Comparison of ENCODE assay signal across 8 cellular contexts in genomic region chr19:18086590-18087138, GRCh38. TPM values are rescaled to one million over a fixed set of nuclear protein-coding genes. Genes with fewer than 3 reads are reported as not detected.
A peak's percentile ranks its signal among the peaks of the same experiment; 100 is the strongest.
DNase-seq lines count a peak whose midpoint lies in the region; ATAC-seq and TF ChIP-seq lines count a peak whose summit lies in the region.

IL12RB1 (minus strand) TSS chr19:18086934; CDS start chr19:18086823, 111 bp downstream.

- TF ChIP-seq CTCF in fibroblast of villous mesenchyme (IDR thresholded peaks at IDR 0.05; ENCODE audit: insufficient read depth, low read depth, low read length) = no peak

- peak within 1 kb of the TSS; percentile 98 for H3K27ac Mint-ChIP-seq in activated CD4-positive, alpha-beta T cell treated with anti-CD3 and anti-CD28 coated beads, Interleukin-2, amount 10 ng/mL, durations not matched to agents 7 days and 5 days

- H3K9me3 Mint-ChIP-seq in activated CD4-positive, alpha-beta T cell treated with anti-CD3 and anti-CD28 coated beads, Interleukin-2, amount 10 ng/mL, durations not matched to agents 7 days and 5 days = no peaks in the 10 kb centered on the region

- no peaks in the 10 kb centered on the region for H3K9me3 ChIP-seq in MG63

- no peaks in the 10 kb centered on the region for H3K27me3 Mint-ChIP-seq in activated CD4-positive, alpha-beta T cell treated with anti-CD3 and anti-CD28 coated beads, Interleukin-2, amount 10 ng/mL, durations not matched to agents 7 days and 5 days

- peak; percentile 86 for DNase-seq in activated CD4-positive, alpha-beta T cell treated with anti-CD3 and anti-CD28 coated beads, Interleukin-2, amount 10 ng/mL, durations not matched to agents 7 days and 5 days
- DNase-seq in fibroblast of villous mesenchyme (ENCODE audit: low read depth) (peak; percentile 36), cerebellar nuclear complex (lab: John Stamatoyannopoulos, UW) (no peak), NCI-H1417 treated with DMSO at 0.1 percent for 48 hours (lab: John Stamatoyannopoulos, UW) (no peak), MG63 (no peak)
- peak; percentile 70 for DNase-seq in stimulated activated CD8-positive, alpha-beta memory T cell treated with anti-CD3 and anti-CD28 coated beads, Interleukin-4, amount 100 ng/mL, for 48 hours

- ATAC-seq in HG03159 (IDR thresholded peaks at IDR 0.05; ENCODE audit: unreplicated experiment) = peak; percentile 50
- ATAC-seq in GM18517 (IDR thresholded peaks at IDR 0.05; ENCODE audit: unreplicated experiment) = no peak

- peak within 1 kb of the TSS; percentile 47 for H3K4me3 ChIP-seq in fibroblast of villous mesenchyme (ENCODE audit: low read depth, low read length)
- H3K4me3 ChIP-seq in MG63 = no peak within 1 kb of the TSS

- H3K36me3 Mint-ChIP-seq in activated CD4-positive, alpha-beta T cell treated with anti-CD3 and anti-CD28 coated beads, Interleukin-2, amount 10 ng/mL, durations not matched to agents 7 days and 5 days (ENCODE audit: low read depth) = peaks cover 39% of the 10 kb centered on the region

- H3K4me3 Mint-ChIP-seq in activated CD4-positive, alpha-beta T cell treated with anti-CD3 and anti-CD28 coated beads, Interleukin-2, amount 10 ng/mL, durations not matched to agents 7 days and 5 days = peak within 1 kb of the TSS; percentile 98

- POLR2A ChIA-PET in activated CD4-positive, alpha-beta T cell treated with anti-CD3 and anti-CD28 coated beads, Interleukin-2, amount 10 ng/mL, durations not matched to agents 7 days and 5 days (lab: Charles Lee) = no interaction called here

- H3K36me3 ChIP-seq in MG63 = no peaks in the 10 kb centered on the region

- CTCF ChIA-PET in activated CD4-positive, alpha-beta T cell treated with anti-CD3 and anti-CD28 coated beads, Interleukin-2, amount 10 ng/mL, durations not matched to agents 7 days and 5 days (lab: Charles Lee) = interaction anchor here (0.6 to 1.6 kb wide), 8 partner anchors 16 to 152 kb away, joined by 3 to 5 read pairs (median 4); no protein-coding TSS in a partner anchor

- H3K4me1 Mint-ChIP-seq in activated CD4-positive, alpha-beta T cell treated with anti-CD3 and anti-CD28 coated beads, Interleukin-2, amount 10 ng/mL, durations not matched to agents 7 days and 5 days = peaks cover 71% of the 10 kb centered on the region

- no peaks in the 10 kb centered on the region for H3K27me3 ChIP-seq in MG63

RNA-seq across cellular contexts. Expression of gene IL12RB1, which starts in this region (rescaled TPM):
- total RNA-seq in activated CD4-positive, alpha-beta T cell treated with anti-CD3 and anti-CD28 coated beads, Interleukin-2, amount 10 ng/mL, durations not matched to agents 7 days and 5 days = 10 to 100 TPM; 81.8 to 86.8 TPM
- 0.64 and 1.3 TPM in 2 replicates for total RNA-seq in fibroblast of villous mesenchyme
- not detected in 2 replicates for total RNA-seq in MG63 (2014; rRNA removed; shearing (Covaris generic); ENCODE audit: low replicate concordance)

Comparison
In these comparisons a context has a peak if more than half of its experiments do, and no peak if none do; other contexts are left out.
1. RNA of gene IL12RB1 (total RNA-seq): 81.8 to 86.8 TPM in activated CD4-positive, alpha-beta T cell treated with anti-CD3 and anti-CD28 coated beads, Interleukin-2, amount 10 ng/mL, durations not matched to agents 7 days and 5 days; 0.64 to 1.3 TPM in fibroblast of villous mesenchyme and not detected in MG63; every median in the first group is over 10 times any median in the second.
2. DNase-seq: peak in activated CD4-positive, alpha-beta T cell treated with anti-CD3 and anti-CD28 coated beads, Interleukin-2, amount 10 ng/mL, durations not matched to agents 7 days and 5 days (single experiment), fibroblast of villous mesenchyme (single experiment) and stimulated activated CD8-positive, alpha-beta memory T cell treated with anti-CD3 and anti-CD28 coated beads, Interleukin-4, amount 100 ng/mL, for 48 hours (single experiment); none in cerebellar nuclear complex (0 of 2), NCI-H1417 treated with DMSO at 0.1 percent for 48 hours (single experiment) and MG63 (single experiment).